In genomic region chr2:101387151-101387807, GRCh38 we compare ENCODE assay signal across 8 cellular contexts. TPM values are rescaled to one million over a fixed set of nuclear protein-coding genes. Genes with fewer than 3 reads are reported as not detected.
A peak's percentile ranks its signal among the peaks of the same experiment; 100 is the strongest.
DNase-seq lines count a peak whose midpoint lies in the region; ATAC-seq, FAIRE-seq and TF ChIP-seq lines count a peak whose summit lies in the region.

A gene with protein sequence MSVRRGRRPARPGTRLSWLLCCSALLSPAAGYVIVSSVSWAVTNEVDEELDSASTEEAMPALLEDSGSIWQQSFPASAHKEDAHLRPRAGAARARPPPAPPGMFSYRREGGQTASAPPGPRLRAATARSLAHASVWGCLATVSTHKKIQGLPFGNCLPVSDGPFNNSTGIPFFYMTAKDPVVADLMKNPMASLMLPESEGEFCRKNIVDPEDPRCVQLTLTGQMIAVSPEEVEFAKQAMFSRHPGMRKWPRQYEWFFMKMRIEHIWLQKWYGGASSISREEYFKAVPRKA (minus strand): TSS chr2:101387503. CDS start chr2:101387457, 46 bp downstream.

- WGBS in gastroesophageal sphincter (ENCODE audit: low coverage in 1 of 2), 2 donors = 0% methylated on average over 4 of the region's 79 CpGs; no CpG with 5 or more reads in 1 of the 2 donors

- ATAC-seq in GM19372 (IDR thresholded peaks at IDR 0.05; ENCODE audit: low read depth, unreplicated experiment) = peak; percentile 62
- peak; percentile 81 for ATAC-seq in gastroesophageal sphincter
- no peak for ATAC-seq in GM21367 (IDR thresholded peaks at IDR 0.05; ENCODE audit: unreplicated experiment)

- DNase-seq in RCC 7860 (ENCODE audit: low spot score) (peak; percentile 24), substantia nigra (lab: John Stamatoyannopoulos, UW) (peak in 47 of 49 donors; percentile 9 to 80 (median 50))
- peak; percentile 56 for DNase-seq in activated naive CD4-positive, alpha-beta T cell treated with Interleukin-2 at 50 U/mL for 16 hours

- no peaks in the 10 kb centered on the region for H3K36me3 ChIP-seq in gastroesophageal sphincter
- H3K36me3 ChIP-seq in neuron (ENCODE audit: insufficient read depth, low read length) = no peaks in the 10 kb centered on the region

- FAIRE-seq in RCC 7860 (lab: Jason Lieb, UNC) = no peak

- TF ChIP-seq POLR2A in gastroesophageal sphincter (IDR thresholded peaks at IDR 0.05) = no peak

- peaks cover 0 to 21% (median 3%) of the 10 kb centered on the region in 3 donors for H3K4me1 ChIP-seq in gastroesophageal sphincter
- H3K4me1 ChIP-seq in neuron (ENCODE audit: insufficient read depth, low read length) = peaks cover 6% of the 10 kb centered on the region

- H2AFZ ChIP-seq in neuron (ENCODE audit: low read depth, low read length) = peak within 1 kb of the TSS; percentile 96

- peak within 1 kb of the TSS in 1 of 2 donors; percentile 55 for H3K4me3 ChIP-seq in gastroesophageal sphincter
- H3K4me3 ChIP-seq in neuron (ENCODE audit: low read length) = peak within 1 kb of the TSS; percentile 43

- H3K27me3 ChIP-seq in gastroesophageal sphincter = peaks cover 93% of the 10 kb centered on the region
- peaks cover 30% of the 10 kb centered on the region for H3K27me3 ChIP-seq in neuron (ENCODE audit: insufficient read depth, low read length)

- H3K27ac ChIP-seq in 22Rv1 = no peak within 1 kb of the TSS
- H3K27ac ChIP-seq in gastroesophageal sphincter = no peak within 1 kb of the TSS
- peak within 1 kb of the TSS; percentile 58 for H3K27ac ChIP-seq in substantia nigra (ENCODE audit: low read depth, low read length, poor library complexity, severe bottlenecking)

- no peaks in the 10 kb centered on the region for H3K9me3 ChIP-seq in gastroesophageal sphincter
- H3K9me3 ChIP-seq in neuron (ENCODE audit: low read length) = no peaks in the 10 kb centered on the region

- TF ChIP-seq CTCF in 22Rv1 (IDR thresholded peaks at IDR 0.05) (peak; percentile 68), gastroesophageal sphincter (IDR thresholded peaks at IDR 0.05) (peak in 3 of 4 experiments; percentile 31 to 51 (median 43))

- no peak for TF ChIP-seq EP300 in gastroesophageal sphincter (IDR thresholded peaks at IDR 0.05)

RNA-seq across cellular contexts. Expression of the gene that starts here (rescaled TPM):
- under 1 TPM in 2 of 4 donors, not detected in 2; 0.04 to 0.54 TPM for total RNA-seq in gastroesophageal sphincter

Comparison
In these comparisons a context has a peak if more than half of its experiments do, and no peak if none do; other contexts are left out.
1. Peak in ATAC-seq in gastroesophageal sphincter; RNA of the gene not detected or under 1 TPM.